ENCODE assay signal across 30 cellular contexts in the genomic region with DNA sequence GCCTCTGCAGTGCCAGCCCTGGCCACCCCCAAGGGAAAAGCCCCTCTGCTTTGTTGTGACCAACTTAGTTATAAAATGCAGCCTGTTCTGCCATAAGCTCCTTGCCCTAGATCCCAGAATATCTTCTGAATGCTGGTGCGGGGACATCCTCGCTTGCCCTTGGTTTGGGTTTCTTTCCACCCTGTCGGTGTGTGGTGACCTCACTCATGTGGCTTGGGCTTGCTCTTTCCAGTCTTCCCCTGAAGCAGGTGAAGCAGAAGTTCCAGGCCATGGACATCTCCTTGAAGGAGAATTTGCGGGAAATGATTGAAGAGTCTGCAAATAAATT. TPM values are rescaled to one million over a fixed set of nuclear protein-coding genes. Genes with fewer than 3 reads are reported as not detected.
"Had no signal": no experiment of that assay in that cellular context is flagged by ENCODE, and none has a peak within 500 bp of the region (broad histone marks: within the 10 kb centered on the region; RNA-seq: fewer than 3 reads in every experiment).

No MANE protein-coding gene starts in this region.

- H3K27ac ChIP-seq: heart right ventricle, hepatocyte, left ventricle myocardium inferior, neutrophil, ovary, prostate gland, skin epidermis, spleen, suprapubic skin, thoracic aorta, tibial artery, upper lobe of right lung had no signal

- H3K27me3 Mint-ChIP-seq: naive thymus-derived CD4-positive, alpha-beta T cell; natural killer cell treated with Interleukin-12 subunit alpha and Interleukin-12 subunit beta and Interleukin-15 and Interleukin-18, amount 100 ng/mL, for 72 hours; stimulated activated naive CD8-positive, alpha-beta T cell treated with anti-CD3 and anti-CD28 coated beads, Interleukin-15, Interleukin-2, amounts not matched to agents 100 ng/mL and 50 ng/mL, for 24 hours had no signal

- H3K27ac Mint-ChIP-seq: natural killer cell treated with Interleukin-12 subunit alpha and Interleukin-12 subunit beta and Interleukin-15 and Interleukin-18, amount 100 ng/mL, for 72 hours; stimulated activated naive CD8-positive, alpha-beta T cell treated with anti-CD3 and anti-CD28 coated beads, Interleukin-15, Interleukin-2, amounts not matched to agents 100 ng/mL and 50 ng/mL, for 24 hours had no signal

- H3K4me3 ChIP-seq: heart right ventricle, hepatocyte, left ventricle myocardium inferior, lung, mucosa of descending colon, ovary, prostate gland, skin epidermis, spleen, suprapubic skin, thoracic aorta, tibial artery, upper lobe of right lung had no signal

- H3K9me3 ChIP-seq: heart right ventricle, left ventricle myocardium inferior, mucosa of descending colon, neutrophil, ovary, prostate gland, spleen, suprapubic skin, thoracic aorta, tibial artery, upper lobe of right lung had no signal

- FAIRE-seq: urothelium cell line had no signal

- H3K4me1 Mint-ChIP-seq: neural crest cell had no signal

- H3K4me3 Mint-ChIP-seq: naive thymus-derived CD4-positive, alpha-beta T cell; natural killer cell treated with Interleukin-12 subunit alpha and Interleukin-12 subunit beta and Interleukin-15 and Interleukin-18, amount 100 ng/mL, for 72 hours; neural crest cell; stimulated activated effector memory CD8-positive, alpha-beta T cell treated with anti-CD3 and anti-CD28 coated beads, Interleukin-12 subunit alpha, Interleukin-12 subunit beta, amount 100 ng/mL, for 72 hours; stimulated activated naive CD8-positive, alpha-beta T cell treated with anti-CD3 and anti-CD28 coated beads, Interleukin-15, Interleukin-2, amounts not matched to agents 100 ng/mL and 50 ng/mL, for 24 hours had no signal

- DNase-seq: heart right ventricle; islet precursor cell; left ventricle myocardium inferior; mesendoderm; midbrain; naive thymus-derived CD4-positive, alpha-beta T cell; occipital lobe; ovary; retina; spleen; stimulated activated CD4-positive, alpha-beta T cell treated with anti-CD3 and anti-CD28 coated beads, Interleukin-4, amount 100 ng/mL, for 24 hours; stimulated activated naive CD4-positive, alpha-beta T cell; trophoblast cell; upper lobe of right lung had no signal

- H3K9me3 Mint-ChIP-seq: naive thymus-derived CD4-positive, alpha-beta T cell; natural killer cell treated with Interleukin-12 subunit alpha and Interleukin-12 subunit beta and Interleukin-15 and Interleukin-18, amount 100 ng/mL, for 72 hours; neural crest cell; stimulated activated effector memory CD8-positive, alpha-beta T cell treated with anti-CD3 and anti-CD28 coated beads, Interleukin-12 subunit alpha, Interleukin-12 subunit beta, amount 100 ng/mL, for 72 hours had no signal

- H3K27me3 ChIP-seq: heart right ventricle, hepatocyte, neutrophil, ovary, spleen, suprapubic skin, tibial artery, upper lobe of right lung had no signal

- ATAC-seq: heart right ventricle; mucosa of descending colon; naive thymus-derived CD4-positive, alpha-beta T cell; right cardiac atrium; sciatic nerve had no signal

- H3K4me1 ChIP-seq: heart right ventricle, left ventricle myocardium inferior, prostate gland, spleen, suprapubic skin, tibial artery, upper lobe of right lung had no signal

- H3K36me3 ChIP-seq: left ventricle myocardium inferior, ovary, prostate gland, suprapubic skin, thoracic aorta, tibial artery, upper lobe of right lung had no signal

RNA-seq across cellular contexts. Expression of a gene that starts 16.7 kb away (rescaled TPM):
- total RNA-seq: natural killer cell treated with Interleukin-12 subunit alpha and Interleukin-12 subunit beta and Interleukin-15 and Interleukin-18, amount 100 ng/mL, for 72 hours had no signal

RNA-seq across cellular contexts. Expression of a gene that starts 27.8 kb away (rescaled TPM):
- total RNA-seq: sciatic nerve had no signal
